ENCODE assay signal across 18 cellular contexts in genomic region chr7:74194686-74195085, GRCh38. TPM values are rescaled to one million over a fixed set of nuclear protein-coding genes. Genes with fewer than 3 reads are reported as not detected.
A peak's percentile ranks its signal among the peaks of the same experiment; 100 is the strongest.
DNase-seq lines count a peak whose midpoint lies in the region; ATAC-seq and TF ChIP-seq lines count a peak whose summit lies in the region.
"Had no signal": no experiment of that assay in that cellular context is flagged by ENCODE, and none has a peak within 500 bp of the region (broad histone marks: within the 10 kb centered on the region; RNA-seq: fewer than 3 reads in every experiment).

No MANE protein-coding gene starts in this region.

- H3K9me3 ChIP-seq in osteoblast (ENCODE audit: low read depth, low read length): no peaks in the 10 kb centered on the region
- H3K9me3 ChIP-seq: BE2C, esophagus squamous epithelium, left ventricle myocardium inferior, thoracic aorta had no signal

- H3K9me3 Mint-ChIP-seq in activated CD4-positive, alpha-beta T cell treated with anti-CD3 and anti-CD28 coated beads for 36 hours (ENCODE audit: low read depth): no peaks in the 10 kb centered on the region
- no peaks in the 10 kb centered on the region for H3K9me3 Mint-ChIP-seq in activated CD4-positive, alpha-beta T cell treated with anti-CD3 and anti-CD28 coated beads, Interleukin-2, amount 10 ng/mL, durations not matched to agents 7 days and 5 days
- no peaks in the 10 kb centered on the region for H3K9me3 Mint-ChIP-seq in HFFc6
- no peaks in the 10 kb centered on the region for H3K9me3 Mint-ChIP-seq in central memory CD8-positive, alpha-beta T cell

- H3K4me1 ChIP-seq in osteoblast (ENCODE audit: insufficient read depth, low read length): peaks cover 9% of the 10 kb centered on the region
- H3K4me1 ChIP-seq: BE2C, left ventricle myocardium inferior, parathyroid adenoma had no signal

- peaks cover 21% of the 10 kb centered on the region for H4K20me1 ChIP-seq in osteoblast (ENCODE audit: insufficient read depth, low read length)

- peaks cover 4% of the 10 kb centered on the region for H3K4me1 Mint-ChIP-seq in activated CD4-positive, alpha-beta T cell treated with anti-CD3 and anti-CD28 coated beads for 36 hours
- H3K4me1 Mint-ChIP-seq in activated CD4-positive, alpha-beta T cell treated with anti-CD3 and anti-CD28 coated beads, Interleukin-2, amount 10 ng/mL, durations not matched to agents 7 days and 5 days: peaks cover 10% of the 10 kb centered on the region
- H3K4me1 Mint-ChIP-seq in HFFc6 (ENCODE audit: low read depth): peaks cover 6% of the 10 kb centered on the region
- peaks cover 11% of the 10 kb centered on the region for H3K4me1 Mint-ChIP-seq in central memory CD8-positive, alpha-beta T cell

- intact Hi-C loops in activated CD4-positive, alpha-beta T cell treated with anti-CD3 and anti-CD28 coated beads for 36 hours (cut with DNase I, micrococcal nuclease): no loop called here

- no peak overlapping the region for H3K4me3 ChIP-seq in osteoblast (ENCODE audit: insufficient read depth, low read length)
- H3K4me3 ChIP-seq: esophagus squamous epithelium, left ventricle myocardium inferior, thoracic aorta had no signal

- no peak overlapping the region for H3K4me3 Mint-ChIP-seq in activated CD4-positive, alpha-beta T cell treated with anti-CD3 and anti-CD28 coated beads for 36 hours
- H3K4me3 Mint-ChIP-seq in activated CD4-positive, alpha-beta T cell treated with anti-CD3 and anti-CD28 coated beads, Interleukin-2, amount 10 ng/mL, durations not matched to agents 7 days and 5 days: no peak overlapping the region
- H3K4me3 Mint-ChIP-seq in HFFc6: no peak overlapping the region
- H3K4me3 Mint-ChIP-seq in central memory CD8-positive, alpha-beta T cell: peak overlapping the region; percentile 40

- no peak overlapping the region for H2AFZ ChIP-seq in osteoblast (ENCODE audit: low read length)
- H2AFZ ChIP-seq: parathyroid adenoma had no signal

- H3K36me3 ChIP-seq in osteoblast (ENCODE audit: insufficient read depth, low read length): peaks cover 71% of the 10 kb centered on the region

- CTCF ChIA-PET in activated CD4-positive, alpha-beta T cell treated with anti-CD3 and anti-CD28 coated beads for 36 hours (lab: Charles Lee): interaction anchor here (1.2 to 6.8 kb wide), 4 partner anchors 9 to 197 kb away, joined by 3 to 39 read pairs (median 5); no protein-coding TSS in a partner anchor
- CTCF ChIA-PET in activated CD4-positive, alpha-beta T cell treated with anti-CD3 and anti-CD28 coated beads, Interleukin-2, amount 10 ng/mL, durations not matched to agents 7 days and 5 days (lab: Charles Lee): interaction anchor here (2.3 kb wide), 2 partner anchors 11 to 127 kb away, joined by 6 to 11 read pairs; no protein-coding TSS in a partner anchor

- ATAC-seq in activated CD4-positive, alpha-beta T cell treated with anti-CD3 and anti-CD28 coated beads for 36 hours: no peak
- ATAC-seq in central memory CD8-positive, alpha-beta T cell (replicated peaks; ENCODE audit: extremely low read depth, poor library complexity, severe bottlenecking): no peak

- H3K27me3 Mint-ChIP-seq in activated CD4-positive, alpha-beta T cell treated with anti-CD3 and anti-CD28 coated beads for 36 hours: no peaks in the 10 kb centered on the region
- no peaks in the 10 kb centered on the region for H3K27me3 Mint-ChIP-seq in activated CD4-positive, alpha-beta T cell treated with anti-CD3 and anti-CD28 coated beads, Interleukin-2, amount 10 ng/mL, durations not matched to agents 7 days and 5 days
- peaks cover 2% of the 10 kb centered on the region; the same call in 1 of the 2 replicates for H3K27me3 Mint-ChIP-seq in HFFc6 (ENCODE audit: insufficient read depth)
- no peaks in the 10 kb centered on the region for H3K27me3 Mint-ChIP-seq in central memory CD8-positive, alpha-beta T cell

- no peaks in the 10 kb centered on the region for H3K27me3 ChIP-seq in osteoblast (ENCODE audit: insufficient read depth, low read length)
- H3K27me3 ChIP-seq: BE2C, esophagus squamous epithelium had no signal

- peak overlapping the region; percentile 48 for H3K27ac ChIP-seq in osteoblast (ENCODE audit: low read depth, low read length)
- H3K27ac ChIP-seq: esophagus squamous epithelium, left ventricle myocardium inferior, parathyroid adenoma, thoracic aorta had no signal

- TF ChIP-seq CTCF in HFFc6 (IDR thresholded peaks at IDR 0.05) (no peak), osteoblast (IDR thresholded peaks at IDR 0.05; ENCODE audit: extremely low read depth, low read depth, low read length) (no peak)

- no peak overlapping the region for H3K4me2 ChIP-seq in osteoblast (ENCODE audit: insufficient read depth, low read length)

- peaks cover 58% of the 10 kb centered on the region for H3K36me3 Mint-ChIP-seq in activated CD4-positive, alpha-beta T cell treated with anti-CD3 and anti-CD28 coated beads for 36 hours (ENCODE audit: low read depth)
- peaks cover 48% of the 10 kb centered on the region for H3K36me3 Mint-ChIP-seq in activated CD4-positive, alpha-beta T cell treated with anti-CD3 and anti-CD28 coated beads, Interleukin-2, amount 10 ng/mL, durations not matched to agents 7 days and 5 days (ENCODE audit: low read depth)
- peaks cover 42% of the 10 kb centered on the region for H3K36me3 Mint-ChIP-seq in HFFc6 (ENCODE audit: low read depth)
- peaks cover 78% of the 10 kb centered on the region for H3K36me3 Mint-ChIP-seq in central memory CD8-positive, alpha-beta T cell (ENCODE audit: insufficient read depth)

- no peak for DNase-seq in activated CD4-positive, alpha-beta T cell treated with anti-CD3 and anti-CD28 coated beads for 36 hours
- DNase-seq in activated CD4-positive, alpha-beta T cell treated with anti-CD3 and anti-CD28 coated beads, Interleukin-2, amount 10 ng/mL, durations not matched to agents 7 days and 5 days: no peak
- DNase-seq in HFFc6: no peak
- no peak for DNase-seq in central memory CD8-positive, alpha-beta T cell (ENCODE audit: low spot score in 2 of 2)
- DNase-seq in osteoblast (ENCODE audit: insufficient read length, low spot score, missing footprints): no peak
- DNase-seq in iPS-NIHi11 (ENCODE audit: low spot score): no peak
- DNase-seq in NCI-H1105 (lab: John Stamatoyannopoulos, UW): no peak
- DNase-seq in GM19240 (ENCODE audit: insufficient read length, low spot score): no peak
- DNase-seq: 8988T, BE2C, esophagus squamous epithelium, left ventricle myocardium inferior, NCI-H1048, NCI-H2107, NCI-H69, Right ventricle myocardium superior had no signal

- peaks cover 47% of the 10 kb centered on the region for H3K79me2 ChIP-seq in osteoblast (ENCODE audit: insufficient read depth, low read length)

- peak overlapping the region; percentile 77 for H3K27ac Mint-ChIP-seq in activated CD4-positive, alpha-beta T cell treated with anti-CD3 and anti-CD28 coated beads for 36 hours
- no peak overlapping the region for H3K27ac Mint-ChIP-seq in activated CD4-positive, alpha-beta T cell treated with anti-CD3 and anti-CD28 coated beads, Interleukin-2, amount 10 ng/mL, durations not matched to agents 7 days and 5 days
- 0 out of 2 replicates have a peak overlapping the region, but pooled peaks have one; percentile 16 for H3K27ac Mint-ChIP-seq in HFFc6
- peak overlapping the region; percentile 61 for H3K27ac Mint-ChIP-seq in central memory CD8-positive, alpha-beta T cell (ENCODE audit: low read depth)

- POLR2A ChIA-PET in activated CD4-positive, alpha-beta T cell treated with anti-CD3 and anti-CD28 coated beads for 36 hours (lab: Charles Lee): no interaction called here
- POLR2A ChIA-PET in activated CD4-positive, alpha-beta T cell treated with anti-CD3 and anti-CD28 coated beads, Interleukin-2, amount 10 ng/mL, durations not matched to agents 7 days and 5 days (lab: Charles Lee): no interaction called here

RNA-seq across cellular contexts. Expression of gene LAT2, which starts 15.1 kb away (rescaled TPM):
- total RNA-seq in activated CD4-positive, alpha-beta T cell treated with anti-CD3 and anti-CD28 coated beads for 36 hours: 1 to 10 TPM; 1.7 to 2.4 TPM
- 1 to 10 TPM; 8.0 to 8.4 TPM for total RNA-seq in activated CD4-positive, alpha-beta T cell treated with anti-CD3 and anti-CD28 coated beads, Interleukin-2, amount 10 ng/mL, durations not matched to agents 7 days and 5 days
- under 1 TPM; 0.28 to 0.78 (median 0.43) TPM for total RNA-seq in HFFc6 (2021; fragmentation: NEBNext Ultra II Directional; extraction: Animal tissue kit (Norgen Biotek cat#: 25700))
- total RNA-seq in osteoblast: 0.29 and 0.36 TPM in 2 replicates

RNA-seq across cellular contexts. Expression of gene EIF4H, which starts 20.5 kb away (rescaled TPM):
- total RNA-seq in activated CD4-positive, alpha-beta T cell treated with anti-CD3 and anti-CD28 coated beads for 36 hours: 100 to 1,000 TPM; 441 to 496 TPM
- 100 to 1,000 TPM; 240 to 264 TPM for total RNA-seq in activated CD4-positive, alpha-beta T cell treated with anti-CD3 and anti-CD28 coated beads, Interleukin-2, amount 10 ng/mL, durations not matched to agents 7 days and 5 days
- 100 to 1,000 TPM; 344 to 392 (median 380) TPM for total RNA-seq in HFFc6 (2021; fragmentation: NEBNext Ultra II Directional; extraction: Animal tissue kit (Norgen Biotek cat#: 25700))
- 270 and 295 TPM in 2 replicates for total RNA-seq in osteoblast

RNA-seq across cellular contexts. Expression of gene RFC2, which starts 59.5 kb away (rescaled TPM):
- 100 to 1,000 TPM in 1 of 2 experiments, 10 to 100 TPM in 1; 84.9 to 123 TPM for total RNA-seq in activated CD4-positive, alpha-beta T cell treated with anti-CD3 and anti-CD28 coated beads for 36 hours
- total RNA-seq in activated CD4-positive, alpha-beta T cell treated with anti-CD3 and anti-CD28 coated beads, Interleukin-2, amount 10 ng/mL, durations not matched to agents 7 days and 5 days: 10 to 100 TPM; 52.2 to 62.9 TPM
- total RNA-seq in HFFc6 (2021; fragmentation: NEBNext Ultra II Directional; extraction: Animal tissue kit (Norgen Biotek cat#: 25700)): 10 to 100 TPM; 16.8 to 37.7 (median 34.0) TPM
- 12.3 and 13.0 TPM in 2 replicates for total RNA-seq in osteoblast
